18 cellular contexts compared by ENCODE assay signal in genomic region chr4:3386486-3386885, GRCh38. TPM values are rescaled to one million over a fixed set of nuclear protein-coding genes. Genes with fewer than 3 reads are reported as not detected.
A peak's percentile ranks its signal among the peaks of the same experiment; 100 is the strongest.
DNase-seq lines count a peak whose midpoint lies in the region; ATAC-seq and TF ChIP-seq lines count a peak whose summit lies in the region.
"Had no signal": no experiment of that assay in that cellular context is flagged by ENCODE, and none has a peak within 500 bp of the region (broad histone marks: within the 10 kb centered on the region; RNA-seq: fewer than 3 reads in every experiment).

No MANE protein-coding gene starts in this region.

- DNase-seq in H7, result peak; percentile 24
- DNase-seq in MCF 10A (ENCODE audit: unreplicated experiment), result peak; percentile 33
- DNase-seq in kidney tubule cell (ENCODE audit: low spot score), result peak; percentile 2
- DNase-seq in smooth muscle cell (lab: John Stamatoyannopoulos, UW; ENCODE audit: unreplicated experiment), result no peak
- DNase-seq in NCI-H2029 treated with DMSO at 0.1 percent for 48 hours (lab: John Stamatoyannopoulos, UW), result no peak
- no peak for DNase-seq in PC-3
- no peak for DNase-seq in activated T-helper 2 cell treated with anti-CD3 and anti-CD28 coated beads, Interferon-gamma antibody, Interleukin-2, Interleukin-4, amounts not matched to agents 10 μg/mL and 5 μg/mL and 100 μg/mL, durations not matched to agents 14 hours and 24 hours and 36 hours (ENCODE audit: low spot score)
- DNase-seq in activated T-cell treated with anti-CD3 and anti-CD28 coated beads, Interleukin-2, amount 50 U/mL, for 48 hours, result no peak
- DNase-seq: ACHN; activated CD4-positive, alpha-beta memory T cell treated with anti-CD3 and anti-CD28 coated beads for 36 hours; DND-41; effector CD8-positive, alpha-beta T cell; HFFc6; left ventricle myocardium superior; naive thymus-derived CD4-positive, alpha-beta T cell; NCI-H774; RPMI8226; T-cell had no signal

- intact Hi-C loops in MCF 10A (cut with micrococcal nuclease), result no loop called here
- intact Hi-C loops in PC-3 (cut with micrococcal nuclease), result no loop called here
- intact Hi-C loops in activated T-helper 2 cell treated with anti-CD3 and anti-CD28 coated beads, Interferon-gamma antibody, Interleukin-2, Interleukin-4, amounts not matched to agents 10 μg/mL and 5 μg/mL and 100 μg/mL, durations not matched to agents 14 hours and 24 hours and 36 hours (cut with micrococcal nuclease), result no loop called here

- H4K20me1 ChIP-seq in smooth muscle cell (ENCODE audit: low read depth) (peaks cover 15% of the 10 kb centered on the region), PC-3 (ENCODE audit: low read length) (no peaks in the 10 kb centered on the region)

- peaks cover 6% of the 10 kb centered on the region for H3K79me2 ChIP-seq in smooth muscle cell (ENCODE audit: low read depth)
- H3K79me2 ChIP-seq in PC-3 (ENCODE audit: low read length), result no peaks in the 10 kb centered on the region

- BruUV-seq in MCF 10A (replicated peaks; lab: Mats Ljungman, UMichigan) (TSS peak; percentile 81), PC-3 (replicated peaks; lab: Mats Ljungman, UMichigan) (no TSS peak)

- H3K4me2 ChIP-seq in smooth muscle cell (peak overlapping the region; percentile 87), PC-3 (ENCODE audit: low read length) (no peak overlapping the region)

- H3K4me1 ChIP-seq in smooth muscle cell (ENCODE audit: low read depth) (peaks cover 44% of the 10 kb centered on the region), PC-3 (ENCODE audit: insufficient read depth, low read length) (peaks cover 25% of the 10 kb centered on the region)

- peak overlapping the region; percentile 98 for H3K27ac Mint-ChIP-seq in MCF 10A (ENCODE audit: low read depth, unreplicated experiment)
- H3K27ac Mint-ChIP-seq in activated T-helper 2 cell treated with anti-CD3 and anti-CD28 coated beads, Interferon-gamma antibody, Interleukin-2, Interleukin-4, amounts not matched to agents 10 μg/mL and 5 μg/mL and 100 μg/mL, durations not matched to agents 14 hours and 24 hours and 36 hours, result no peak overlapping the region
- H3K27ac Mint-ChIP-seq: activated CD4-positive, alpha-beta memory T cell treated with anti-CD3 and anti-CD28 coated beads for 36 hours; naive thymus-derived CD4-positive, alpha-beta T cell; T-cell had no signal

- peak overlapping the region; percentile 54 for H3K9ac ChIP-seq in smooth muscle cell (ENCODE audit: low read depth)
- no peak overlapping the region for H3K9ac ChIP-seq in PC-3 (ENCODE audit: low read length)

- peak overlapping the region; percentile 93 for H3K27ac ChIP-seq in smooth muscle cell (ENCODE audit: low read depth)
- H3K27ac ChIP-seq in PC-3 (ENCODE audit: low read length), result no peak overlapping the region

- H3K9me3 Mint-ChIP-seq in MCF 10A (ENCODE audit: unreplicated experiment), result no peaks in the 10 kb centered on the region
- H3K9me3 Mint-ChIP-seq in activated T-helper 2 cell treated with anti-CD3 and anti-CD28 coated beads, Interferon-gamma antibody, Interleukin-2, Interleukin-4, amounts not matched to agents 10 μg/mL and 5 μg/mL and 100 μg/mL, durations not matched to agents 14 hours and 24 hours and 36 hours, result peaks cover 2% of the 10 kb centered on the region

- no peaks in the 10 kb centered on the region for H3K27me3 ChIP-seq in H7 (ENCODE audit: control insufficient read depth, insufficient read depth, low read length)
- H3K27me3 ChIP-seq in smooth muscle cell (ENCODE audit: low read depth), result no peaks in the 10 kb centered on the region
- no peaks in the 10 kb centered on the region for H3K27me3 ChIP-seq in PC-3 (ENCODE audit: low read length)

- POLR2A ChIA-PET in MCF 10A (lab: Yijun Ruan, JAX) (interaction anchor here (0.8 to 3.5 kb wide), 11 partner anchors 11 to 98 kb away, joined by 3 to 24 read pairs (median 5); partner anchors contain the start of genes HGFAC and RGS12), PC-3 (lab: Charles Lee; ENCODE audit: unreplicated experiment) (no interaction called here)

- peak overlapping the region; percentile 81 for H3K4me3 Mint-ChIP-seq in MCF 10A (ENCODE audit: unreplicated experiment)
- H3K4me3 Mint-ChIP-seq in activated T-helper 2 cell treated with anti-CD3 and anti-CD28 coated beads, Interferon-gamma antibody, Interleukin-2, Interleukin-4, amounts not matched to agents 10 μg/mL and 5 μg/mL and 100 μg/mL, durations not matched to agents 14 hours and 24 hours and 36 hours (ENCODE audit: low read depth), result no peak overlapping the region
- H3K4me3 Mint-ChIP-seq: activated CD4-positive, alpha-beta memory T cell treated with anti-CD3 and anti-CD28 coated beads for 36 hours; HFFc6 had no signal

- H3K4me3 ChIP-seq in H7 (ENCODE audit: insufficient read depth, low read depth, low read length) (no peak overlapping the region), smooth muscle cell (peak overlapping the region; percentile 37), PC-3 (ENCODE audit: low read length) (no peak overlapping the region)

- H3K36me3 ChIP-seq in H7 (replicated peaks; ENCODE audit: control insufficient read depth, insufficient read depth, low read length), result no peaks in the 10 kb centered on the region
- no peaks in the 10 kb centered on the region for H3K36me3 ChIP-seq in smooth muscle cell (ENCODE audit: low read depth)
- H3K36me3 ChIP-seq in PC-3 (ENCODE audit: low read depth, low read length), result no peaks in the 10 kb centered on the region

- H3K9me3 ChIP-seq in smooth muscle cell (replicated peaks; ENCODE audit: low read depth) (no peaks in the 10 kb centered on the region), PC-3 (ENCODE audit: low read length) (no peaks in the 10 kb centered on the region)

- H2AFZ ChIP-seq in smooth muscle cell (ENCODE audit: low read depth), result no peak overlapping the region
- no peak overlapping the region for H2AFZ ChIP-seq in PC-3 (ENCODE audit: low read length)

- peaks cover 58% of the 10 kb centered on the region for H3K4me1 Mint-ChIP-seq in MCF 10A (ENCODE audit: insufficient read depth, unreplicated experiment)
- peaks cover 11% of the 10 kb centered on the region for H3K4me1 Mint-ChIP-seq in activated T-helper 2 cell treated with anti-CD3 and anti-CD28 coated beads, Interferon-gamma antibody, Interleukin-2, Interleukin-4, amounts not matched to agents 10 μg/mL and 5 μg/mL and 100 μg/mL, durations not matched to agents 14 hours and 24 hours and 36 hours (ENCODE audit: low read depth)

- H3K36me3 Mint-ChIP-seq in MCF 10A (ENCODE audit: insufficient read depth, unreplicated experiment), result peaks cover 16% of the 10 kb centered on the region
- H3K36me3 Mint-ChIP-seq in activated T-helper 2 cell treated with anti-CD3 and anti-CD28 coated beads, Interferon-gamma antibody, Interleukin-2, Interleukin-4, amounts not matched to agents 10 μg/mL and 5 μg/mL and 100 μg/mL, durations not matched to agents 14 hours and 24 hours and 36 hours (ENCODE audit: low read depth), result no peaks in the 10 kb centered on the region
- H3K36me3 Mint-ChIP-seq: activated CD4-positive, alpha-beta memory T cell treated with anti-CD3 and anti-CD28 coated beads for 36 hours had no signal

- WGBS in smooth muscle cell (ENCODE audit: low lambda C conversion rate), result 78% methylated on average over 9 of the region's 9 CpGs

- no peaks in the 10 kb centered on the region for H3F3A ChIP-seq in smooth muscle cell (ENCODE audit: low read depth)
- no peaks in the 10 kb centered on the region for H3F3A ChIP-seq in PC-3 (ENCODE audit: low read length, unreplicated experiment)

- H3K27me3 Mint-ChIP-seq in MCF 10A (ENCODE audit: insufficient read depth, unreplicated experiment), result no peaks in the 10 kb centered on the region
- H3K27me3 Mint-ChIP-seq in activated T-helper 2 cell treated with anti-CD3 and anti-CD28 coated beads, Interferon-gamma antibody, Interleukin-2, Interleukin-4, amounts not matched to agents 10 μg/mL and 5 μg/mL and 100 μg/mL, durations not matched to agents 14 hours and 24 hours and 36 hours (ENCODE audit: low read depth), result peaks cover 5% of the 10 kb centered on the region
- H3K27me3 Mint-ChIP-seq: activated CD4-positive, alpha-beta memory T cell treated with anti-CD3 and anti-CD28 coated beads for 36 hours had no signal

- H3K9me2 ChIP-seq in PC-3 (replicated peaks; ENCODE audit: low read length), result no peaks in the 10 kb centered on the region

- CTCF ChIA-PET in MCF 10A (lab: Yijun Ruan, JAX) (interaction anchor here (0.7 to 1.7 kb wide), 3 partner anchors 40 to 95 kb away, joined by 4 to 10 read pairs (median 7); no protein-coding TSS in a partner anchor), PC-3 (lab: Charles Lee) (no interaction called here)

- no peak for TF ChIP-seq CTCF in MCF 10A (IDR thresholded peaks at IDR 0.05; ENCODE audit: unreplicated experiment)
- no peak for TF ChIP-seq CTCF in smooth muscle cell (IDR thresholded peaks at IDR 0.05; ENCODE audit: borderline replicate concordance, insufficient read depth, poor library complexity, severe bottlenecking)
- no peak for TF ChIP-seq CTCF in PC-3 (conservative IDR thresholded peaks at IDR 0.05; ENCODE audit: low read depth, low read length)

- no peak for ATAC-seq in PC-3
- ATAC-seq: left ventricle myocardium superior; naive thymus-derived CD4-positive, alpha-beta T cell; T-cell had no signal

RNA-seq across cellular contexts. Expression of gene HGFAC, which starts 55.3 kb away (rescaled TPM):
- 0.03 and 1.1 TPM in 2 replicates for total RNA-seq in H7 (2014; rRNA removed; shearing (Covaris generic))
- 0.28 TPM in 1 of 2 replicates, not detected in the other for total RNA-seq in MCF 10A (2022)
- 0.27 and 0.58 TPM in 2 replicates for total RNA-seq in smooth muscle cell
- not detected in 2 replicates for polyA plus RNA-seq in smooth muscle cell
- 0.04 and 0.58 TPM in 2 replicates for total RNA-seq in PC-3 (2014; rRNA removed)
- not detected in 2 replicates for total RNA-seq in activated T-helper 2 cell treated with anti-CD3 and anti-CD28 coated beads, Interferon-gamma antibody, Interleukin-2, Interleukin-4, amounts not matched to agents 10 μg/mL and 5 μg/mL and 100 μg/mL, durations not matched to agents 14 hours and 24 hours and 36 hours
- total RNA-seq: activated CD4-positive, alpha-beta memory T cell treated with anti-CD3 and anti-CD28 coated beads for 36 hours had no signal
- polyA plus RNA-seq: naive thymus-derived CD4-positive, alpha-beta T cell had no signal

Comparison
In these comparisons a context has a peak if more than half of its experiments do, and no peak if none do; other contexts are left out.
1. DNase-seq: peak in H7 (single experiment), MCF 10A (single experiment) and kidney tubule cell (single experiment); none in smooth muscle cell (single experiment), NCI-H2029 treated with DMSO at 0.1 percent for 48 hours (single experiment), PC-3 (single experiment), activated T-helper 2 cell treated with anti-CD3 and anti-CD28 coated beads, Interferon-gamma antibody, Interleukin-2, Interleukin-4, amounts not matched to agents 10 μg/mL and 5 μg/mL and 100 μg/mL, durations not matched to agents 14 hours and 24 hours and 36 hours (single experiment) and activated T-cell treated with anti-CD3 and anti-CD28 coated beads, Interleukin-2, amount 50 U/mL, for 48 hours (0 of 2).